ENCODE assay signal across 1 cellular context in the genomic region with DNA sequence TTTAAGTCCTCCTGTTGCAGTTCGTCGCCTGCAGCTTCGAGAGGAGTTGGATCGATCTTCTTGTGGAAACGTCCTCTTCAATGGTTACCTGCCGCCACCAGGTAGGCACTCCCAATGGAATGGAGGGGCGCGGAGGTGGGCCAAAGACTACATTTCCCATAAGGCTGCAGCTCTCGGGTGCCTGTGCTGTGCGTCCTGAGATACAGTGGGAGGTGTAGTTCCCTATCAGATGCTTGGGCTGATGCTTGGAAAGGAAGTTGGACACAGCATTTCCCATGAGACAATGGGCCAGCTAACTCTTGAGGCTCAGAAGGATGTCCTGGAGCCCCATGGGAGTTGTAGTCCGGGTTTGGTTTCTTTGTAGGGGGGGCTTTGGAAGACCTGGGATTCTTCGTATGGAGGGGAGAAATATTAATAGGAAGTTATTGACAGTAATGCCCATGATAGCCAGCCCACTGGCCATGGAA.
A peak's percentile ranks its signal among the peaks of the same experiment; 100 is the strongest.
TF ChIP-seq lines count a peak whose summit lies in the region.

No MANE protein-coding gene starts in this region.

TF ChIP-seq in K562, 482 proteins besides CTCF, POLR2A, EP300 and RAD21 (continued from another document and continues in another):
- TF ChIP-seq HNRNPH1 (optimal IDR thresholded peaks at IDR 0.05; ENCODE audit: low read depth, low read length): no peak
- no peak for TF ChIP-seq ZNF764 (CRISPR knock-in tag; IDR thresholded peaks at IDR 0.05; ENCODE audit: low read depth)
- TF ChIP-seq DEAF1 (CRISPR knock-in tag; IDR thresholded peaks at IDR 0.05): no peak
- TF ChIP-seq HNRNPK (IDR thresholded peaks at IDR 0.05; ENCODE audit: low read depth, low read length, poor library complexity, severe bottlenecking): no peak
- TF ChIP-seq, protein P1, sequence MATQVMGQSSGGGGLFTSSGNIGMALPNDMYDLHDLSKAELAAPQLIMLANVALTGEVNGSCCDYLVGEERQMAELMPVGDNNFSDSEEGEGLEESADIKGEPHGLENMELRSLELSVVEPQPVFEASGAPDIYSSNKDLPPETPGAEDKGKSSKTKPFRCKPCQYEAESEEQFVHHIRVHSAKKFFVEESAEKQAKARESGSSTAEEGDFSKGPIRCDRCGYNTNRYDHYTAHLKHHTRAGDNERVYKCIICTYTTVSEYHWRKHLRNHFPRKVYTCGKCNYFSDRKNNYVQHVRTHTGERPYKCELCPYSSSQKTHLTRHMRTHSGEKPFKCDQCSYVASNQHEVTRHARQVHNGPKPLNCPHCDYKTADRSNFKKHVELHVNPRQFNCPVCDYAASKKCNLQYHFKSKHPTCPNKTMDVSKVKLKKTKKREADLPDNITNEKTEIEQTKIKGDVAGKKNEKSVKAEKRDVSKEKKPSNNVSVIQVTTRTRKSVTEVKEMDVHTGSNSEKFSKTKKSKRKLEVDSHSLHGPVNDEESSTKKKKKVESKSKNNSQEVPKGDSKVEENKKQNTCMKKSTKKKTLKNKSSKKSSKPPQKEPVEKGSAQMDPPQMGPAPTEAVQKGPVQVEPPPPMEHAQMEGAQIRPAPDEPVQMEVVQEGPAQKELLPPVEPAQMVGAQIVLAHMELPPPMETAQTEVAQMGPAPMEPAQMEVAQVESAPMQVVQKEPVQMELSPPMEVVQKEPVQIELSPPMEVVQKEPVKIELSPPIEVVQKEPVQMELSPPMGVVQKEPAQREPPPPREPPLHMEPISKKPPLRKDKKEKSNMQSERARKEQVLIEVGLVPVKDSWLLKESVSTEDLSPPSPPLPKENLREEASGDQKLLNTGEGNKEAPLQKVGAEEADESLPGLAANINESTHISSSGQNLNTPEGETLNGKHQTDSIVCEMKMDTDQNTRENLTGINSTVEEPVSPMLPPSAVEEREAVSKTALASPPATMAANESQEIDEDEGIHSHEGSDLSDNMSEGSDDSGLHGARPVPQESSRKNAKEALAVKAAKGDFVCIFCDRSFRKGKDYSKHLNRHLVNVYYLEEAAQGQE (CRISPR knock-in tag; IDR thresholded peaks at IDR 0.05; ENCODE audit: low read depth): no peak
- TF ChIP-seq YBX1 (IDR thresholded peaks at IDR 0.05): no peak
- no peak for TF ChIP-seq ILF3 (IDR thresholded peaks at IDR 0.05; ENCODE audit: borderline replicate concordance)
- TF ChIP-seq ELF4 (CRISPR knock-in tag; IDR thresholded peaks at IDR 0.05): no peak
- TF ChIP-seq, protein P2, sequence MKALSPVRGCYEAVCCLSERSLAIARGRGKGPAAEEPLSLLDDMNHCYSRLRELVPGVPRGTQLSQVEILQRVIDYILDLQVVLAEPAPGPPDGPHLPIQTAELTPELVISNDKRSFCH (CRISPR knock-in tag; IDR thresholded peaks at IDR 0.05): no peak
- TF ChIP-seq, protein P2 (tag; IDR thresholded peaks at IDR 0.05): no peak
- peak; percentile 95 for TF ChIP-seq ZNF143 (CRISPR knock-in tag; IDR thresholded peaks at IDR 0.05)
- no peak for TF ChIP-seq ZNF785 (CRISPR knock-in tag; IDR thresholded peaks at IDR 0.05)
- TF ChIP-seq, protein P3, sequence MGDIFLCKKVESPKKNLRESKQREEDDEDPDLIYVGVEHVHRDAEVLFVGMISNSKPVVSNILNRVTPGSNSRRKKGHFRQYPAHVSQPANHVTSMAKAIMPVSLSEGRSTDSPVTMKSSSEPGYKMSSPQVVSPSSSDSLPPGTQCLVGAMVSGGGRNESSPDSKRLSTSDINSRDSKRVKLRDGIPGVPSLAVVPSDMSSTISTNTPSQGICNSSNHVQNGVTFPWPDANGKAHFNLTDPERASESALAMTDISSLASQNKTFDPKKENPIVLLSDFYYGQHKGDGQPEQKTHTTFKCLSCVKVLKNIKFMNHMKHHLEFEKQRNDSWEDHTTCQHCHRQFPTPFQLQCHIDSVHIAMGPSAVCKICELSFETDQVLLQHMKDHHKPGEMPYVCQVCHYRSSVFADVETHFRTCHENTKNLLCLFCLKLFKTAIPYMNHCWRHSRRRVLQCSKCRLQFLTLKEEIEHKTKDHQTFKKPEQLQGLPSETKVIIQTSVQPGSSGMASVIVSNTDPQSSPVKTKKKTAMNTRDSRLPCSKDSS (IDR thresholded peaks at IDR 0.05; ENCODE audit: low read depth, partially characterized antibody): no peak
- no peak for TF ChIP-seq ZKSCAN8 (CRISPR knock-in tag; IDR thresholded peaks at IDR 0.05)
- TF ChIP-seq ZNF511 (CRISPR knock-in tag; IDR thresholded peaks at IDR 0.05): no peak
- TF ChIP-seq RFX7 (CRISPR knock-in tag; IDR thresholded peaks at IDR 0.05): no peak
- TF ChIP-seq ZBTB2 (IDR thresholded peaks at IDR 0.05): no peak
- TF ChIP-seq ZKSCAN3 (CRISPR knock-in tag; IDR thresholded peaks at IDR 0.05): no peak
- no peak for TF ChIP-seq ZZZ3 (IDR thresholded peaks at IDR 0.05)
- no peak; a peak in 1 of 4 replicates for TF ChIP-seq MAZ (CRISPR knock-in tag; conservative IDR thresholded peaks at IDR 0.05 in 1 of 2, IDR thresholded peaks at IDR 0.05 in 1 of 2)
- TF ChIP-seq ZNF707 (CRISPR knock-in tag; conservative IDR thresholded peaks at IDR 0.05): no peak
- TF ChIP-seq, protein P4, sequence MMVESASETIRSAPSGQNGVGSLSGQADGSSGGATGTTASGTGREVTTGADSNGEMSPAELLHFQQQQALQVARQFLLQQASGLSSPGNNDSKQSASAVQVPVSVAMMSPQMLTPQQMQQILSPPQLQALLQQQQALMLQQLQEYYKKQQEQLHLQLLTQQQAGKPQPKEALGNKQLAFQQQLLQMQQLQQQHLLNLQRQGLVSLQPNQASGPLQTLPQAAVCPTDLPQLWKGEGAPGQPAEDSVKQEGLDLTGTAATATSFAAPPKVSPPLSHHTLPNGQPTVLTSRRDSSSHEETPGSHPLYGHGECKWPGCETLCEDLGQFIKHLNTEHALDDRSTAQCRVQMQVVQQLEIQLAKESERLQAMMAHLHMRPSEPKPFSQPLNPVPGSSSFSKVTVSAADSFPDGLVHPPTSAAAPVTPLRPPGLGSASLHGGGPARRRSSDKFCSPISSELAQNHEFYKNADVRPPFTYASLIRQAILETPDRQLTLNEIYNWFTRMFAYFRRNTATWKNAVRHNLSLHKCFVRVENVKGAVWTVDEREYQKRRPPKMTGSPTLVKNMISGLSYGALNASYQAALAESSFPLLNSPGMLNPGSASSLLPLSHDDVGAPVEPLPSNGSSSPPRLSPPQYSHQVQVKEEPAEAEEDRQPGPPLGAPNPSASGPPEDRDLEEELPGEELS (CRISPR knock-in tag; IDR thresholded peaks at IDR 0.05; ENCODE audit: borderline replicate concordance): no peak
- TF ChIP-seq ZNF41 (CRISPR knock-in tag; conservative IDR thresholded peaks at IDR 0.05): no peak
- no peak for TF ChIP-seq NR1H2 (CRISPR knock-in tag; IDR thresholded peaks at IDR 0.05)
- no peak for TF ChIP-seq HSF4 (CRISPR knock-in tag; IDR thresholded peaks at IDR 0.05; ENCODE audit: borderline replicate concordance)
- no peak for TF ChIP-seq SIN3A (IDR thresholded peaks at IDR 0.05; ENCODE audit: borderline replicate concordance in 2 of 2, control insufficient read depth in 1 of 2, low read depth in 2 of 2, low read length in 2 of 2)
- no peak for TF ChIP-seq BCOR (IDR thresholded peaks at IDR 0.05)
- peak; percentile 93 for TF ChIP-seq CREB3L1 (IDR thresholded peaks at IDR 0.05; ENCODE audit: borderline replicate concordance, low read depth)
- no peak for TF ChIP-seq EP400 (IDR thresholded peaks at IDR 0.05)
- TF ChIP-seq ZNF23 (CRISPR knock-in tag; IDR thresholded peaks at IDR 0.05): no peak
- no peak for TF ChIP-seq SRSF7 (optimal IDR thresholded peaks at IDR 0.05; ENCODE audit: low read depth, low read length)
- no peak for TF ChIP-seq POLR3A (IDR thresholded peaks at IDR 0.05; ENCODE audit: borderline replicate concordance, extremely low read depth, insufficient read depth, insufficient read length)
- TF ChIP-seq AFF1 (IDR thresholded peaks at IDR 0.05; ENCODE audit: low read depth in 1 of 2, partially characterized antibody in 2 of 2): peak; percentile 69 to 100
- TF ChIP-seq BHLHE40 (IDR thresholded peaks at IDR 0.05; ENCODE audit: low read length): peak; percentile 64
- TF ChIP-seq NR4A1 (CRISPR knock-in tag; IDR thresholded peaks at IDR 0.05): no peak
- TF ChIP-seq NR4A1 (tag; IDR thresholded peaks at IDR 0.05): no peak
- TF ChIP-seq FOXK1 (CRISPR knock-in tag; IDR thresholded peaks at IDR 0.05; ENCODE audit: borderline replicate concordance): no peak
- no peak for TF ChIP-seq ZBTB9 (CRISPR knock-in tag; IDR thresholded peaks at IDR 0.05)
